24 cellular contexts compared by ENCODE assay signal in genomic region chr6:90619221-90619620, GRCh38. TPM values are rescaled to one million over a fixed set of nuclear protein-coding genes. Genes with fewer than 3 reads are reported as not detected.
DNase-seq lines count a peak whose midpoint lies in the region; ATAC-seq and TF ChIP-seq lines count a peak whose summit lies in the region.
"Had no signal": no experiment of that assay in that cellular context is flagged by ENCODE, and none has a peak within 500 bp of the region (broad histone marks: within the 10 kb centered on the region; RNA-seq: fewer than 3 reads in every experiment).

No MANE protein-coding gene starts in this region.

- no peaks in the 10 kb centered on the region for H4K20me1 ChIP-seq in PC-9 (ENCODE audit: insufficient read depth)
- H4K20me1 ChIP-seq: BLaER1 treated with 17β-estradiol and CSF1 and Interleukin-3, amounts not matched to agents 10 nM and 100 nM had no signal

- H3F3A ChIP-seq in PC-9 (ENCODE audit: insufficient read depth, low read depth): no peaks in the 10 kb centered on the region

- no peaks in the 10 kb centered on the region for H3K79me2 ChIP-seq in PC-9 (ENCODE audit: low read depth)

- POLR2A ChIA-PET in HEK293 (lab: Yijun Ruan, JAX) (no interaction called here), PC-9 (lab: Charles Lee; ENCODE audit: unreplicated experiment) (interaction anchor here (0.6 to 0.7 kb wide), 2 partner anchors 32 to 267 kb away, joined by 3 to 4 read pairs; partner anchors contain the start of gene MAP3K7)

- H3K9me3 ChIP-seq in HEK293 (ENCODE audit: control insufficient read depth, insufficient read depth, low read depth, low read length) (no peaks in the 10 kb centered on the region), PC-9 (ENCODE audit: insufficient read depth, low read depth) (no peaks in the 10 kb centered on the region)
- H3K9me3 ChIP-seq: A549; BLaER1 treated with 17β-estradiol and CSF1 and Interleukin-3, amounts not matched to agents 10 nM and 100 nM had no signal

- intact Hi-C loops in PC-9 (cut with micrococcal nuclease; ENCODE audit: unreplicated experiment): no loop called here

- no peaks in the 10 kb centered on the region for H3K9me2 ChIP-seq in PC-9 (ENCODE audit: insufficient read depth)

- CTCF ChIA-PET in HEK293 (lab: Yijun Ruan, JAX): interaction anchor here (0.7 to 1.7 kb wide), 6 partner anchors 10 to 301 kb away, joined by 3 to 10 read pairs (median 4); no protein-coding TSS in a partner anchor
- CTCF ChIA-PET in PC-9 (lab: Charles Lee): no interaction called here

- no peak overlapping the region for H2AFZ ChIP-seq in PC-9

- H3K27ac ChIP-seq in HEK293 (ENCODE audit: extremely low read depth, low read depth, low read length) (no peak overlapping the region), PC-9 (no peak overlapping the region)
- H3K27ac ChIP-seq: 22Rv1; A549; BLaER1 treated with 17β-estradiol and CSF1 and Interleukin-3, amounts not matched to agents 10 nM and 100 nM; C4-2B had no signal

- peaks cover 14% of the 10 kb centered on the region; the same call in 1 of the 2 replicates for H3K4me1 ChIP-seq in HEK293 (ENCODE audit: control insufficient read depth, insufficient read depth, low read length)
- no peaks in the 10 kb centered on the region for H3K4me1 ChIP-seq in PC-9 (replicated peaks; ENCODE audit: insufficient read depth)
- H3K4me1 ChIP-seq: A549; BLaER1 treated with 17β-estradiol and CSF1 and Interleukin-3, amounts not matched to agents 10 nM and 100 nM had no signal

- BruUV-seq in PC-9 (replicated peaks; lab: Mats Ljungman, UMichigan): no TSS peak

- no peaks in the 10 kb centered on the region for H3K27me3 ChIP-seq in PC-9 (ENCODE audit: insufficient read depth, low read depth)
- H3K27me3 ChIP-seq: BLaER1 treated with 17β-estradiol and CSF1 and Interleukin-3, amounts not matched to agents 10 nM and 100 nM had no signal

- peak; percentile 39 for DNase-seq in left kidney (ENCODE audit: low read depth, low spot score)
- DNase-seq in activated CD4-positive, alpha-beta T cell treated with anti-CD3 and anti-CD28 coated beads for 1 hour: no peak
- DNase-seq in superior temporal gyrus (ENCODE audit: extremely low spot score): no peak
- no peak for DNase-seq in NCI-H1694 (lab: John Stamatoyannopoulos, UW)
- no peak for DNase-seq in PC-9
- DNase-seq: AML-193; CD4-positive, alpha-beta T cell; CD8-positive, alpha-beta T cell; COR-L47; DMS 273 treated with DMSO at 0.1 percent for 48 hours; DMS153; DMS53; DMS79; DND-41; EL; GDM1 had no signal

- H3K4me2 ChIP-seq in PC-9: no peak overlapping the region
- H3K4me2 ChIP-seq: A549; BLaER1 treated with 17β-estradiol and CSF1 and Interleukin-3, amounts not matched to agents 10 nM and 100 nM had no signal

- TF ChIP-seq CTCF in HEK293 (tag by site-specific recombination; IDR thresholded peaks at IDR 0.05) (no peak), PC-9 (conservative IDR thresholded peaks at IDR 0.05) (no peak)

- ATAC-seq in GM21723 (IDR thresholded peaks at IDR 0.05; ENCODE audit: unreplicated experiment) (peak; percentile 56), HG02885 (IDR thresholded peaks at IDR 0.05; ENCODE audit: poor library complexity, unreplicated experiment) (peak; percentile 62)
- ATAC-seq: A549; CD8-positive, alpha-beta T cell; GM12878 had no signal

- H3K36me3 ChIP-seq in HEK293 (ENCODE audit: control insufficient read depth in 2 of 2, insufficient read depth in 1 of 2, low read length in 2 of 2): no peaks in the 10 kb centered on the region
- H3K36me3 ChIP-seq in PC-9 (ENCODE audit: low read depth): no peaks in the 10 kb centered on the region
- H3K36me3 ChIP-seq: BLaER1 treated with 17β-estradiol and CSF1 and Interleukin-3, amounts not matched to agents 10 nM and 100 nM had no signal

- H3K4me3 ChIP-seq in HEK293 (ENCODE audit: low read depth, low read length): no peak overlapping the region
- no peak overlapping the region for H3K4me3 ChIP-seq in PC-9
- H3K4me3 ChIP-seq: A549; BLaER1 treated with 17β-estradiol and CSF1 and Interleukin-3, amounts not matched to agents 10 nM and 100 nM; GM12878 had no signal

TF ChIP-seq in HEK293, 187 proteins besides CTCF, POLR2A, EP300 and RAD21:
- TF ChIP-seq ZBTB20 (tag by site-specific recombination; IDR thresholded peaks at IDR 0.05) (no peak), PRDM4 (tag by site-specific recombination; IDR thresholded peaks at IDR 0.05) (peak; percentile 78)

RNA-seq across cellular contexts. Expression of gene MAP3K7, which starts 32.3 kb away (rescaled TPM):
- 28.3 and 31.9 TPM in 2 replicates for total RNA-seq in PC-9 (2021)
